ENCODE assay signal across 27 cellular contexts in genomic region chr7:33819658-33820057, GRCh38.
"Had no signal": no experiment of that assay in that cellular context is flagged by ENCODE, and none has a peak within 500 bp of the region (broad histone marks: within the 10 kb centered on the region; RNA-seq: fewer than 3 reads in every experiment).

No MANE protein-coding gene starts in this region.

- H3K36me3 ChIP-seq: colonic mucosa, esophagus muscularis mucosa, esophagus squamous epithelium, gastrocnemius medialis, gastroesophageal sphincter, heart left ventricle, heart right ventricle had no signal

- H3K4me1 ChIP-seq: colonic mucosa, esophagus muscularis mucosa, foreskin keratinocyte had no signal

- FAIRE-seq: endometrium, endothelial cell of umbilical vein, frontal cortex had no signal

- H3K27ac ChIP-seq: colonic mucosa, coronary artery, dorsolateral prefrontal cortex, epithelial cell of prostate, esophagus muscularis mucosa, esophagus squamous epithelium, foreskin keratinocyte, gastrocnemius medialis, gastroesophageal sphincter, heart left ventricle, heart right ventricle had no signal

- H3K4me3 ChIP-seq: colonic mucosa, coronary artery, dorsolateral prefrontal cortex, esophagus muscularis mucosa, esophagus squamous epithelium, gastrocnemius medialis, gastroesophageal sphincter, heart left ventricle, heart right ventricle had no signal

- H3K27me3 ChIP-seq: colonic mucosa, dorsolateral prefrontal cortex, esophagus muscularis mucosa, esophagus squamous epithelium, foreskin keratinocyte, gastrocnemius medialis, gastroesophageal sphincter, heart left ventricle, heart right ventricle had no signal

- H3K9me3 ChIP-seq: colonic mucosa, esophagus squamous epithelium, gastrocnemius medialis had no signal

- DNase-seq: colonic mucosa; cortex of kidney; dermis blood vessel endothelial cell; dorsolateral prefrontal cortex; effector CD4-positive, alpha-beta T cell; effector CD8-positive, alpha-beta T cell; effector memory CD4-positive, alpha-beta T cell; effector memory CD8-positive, alpha-beta T cell; endodermal cell; erythroblast; esophagus squamous epithelium; foreskin fibroblast; foreskin keratinocyte; foreskin melanocyte; gastrocnemius medialis; glutamatergic neuron; head of caudate nucleus; heart left ventricle; heart right ventricle had no signal

- ATAC-seq: effector memory CD8-positive, alpha-beta T cell; esophagus mucosa; foreskin keratinocyte; gastrocnemius medialis; gastroesophageal sphincter; heart left ventricle; heart right ventricle had no signal
